Comparison of ENCODE assay signal across 10 cellular contexts in the genomic region with DNA sequence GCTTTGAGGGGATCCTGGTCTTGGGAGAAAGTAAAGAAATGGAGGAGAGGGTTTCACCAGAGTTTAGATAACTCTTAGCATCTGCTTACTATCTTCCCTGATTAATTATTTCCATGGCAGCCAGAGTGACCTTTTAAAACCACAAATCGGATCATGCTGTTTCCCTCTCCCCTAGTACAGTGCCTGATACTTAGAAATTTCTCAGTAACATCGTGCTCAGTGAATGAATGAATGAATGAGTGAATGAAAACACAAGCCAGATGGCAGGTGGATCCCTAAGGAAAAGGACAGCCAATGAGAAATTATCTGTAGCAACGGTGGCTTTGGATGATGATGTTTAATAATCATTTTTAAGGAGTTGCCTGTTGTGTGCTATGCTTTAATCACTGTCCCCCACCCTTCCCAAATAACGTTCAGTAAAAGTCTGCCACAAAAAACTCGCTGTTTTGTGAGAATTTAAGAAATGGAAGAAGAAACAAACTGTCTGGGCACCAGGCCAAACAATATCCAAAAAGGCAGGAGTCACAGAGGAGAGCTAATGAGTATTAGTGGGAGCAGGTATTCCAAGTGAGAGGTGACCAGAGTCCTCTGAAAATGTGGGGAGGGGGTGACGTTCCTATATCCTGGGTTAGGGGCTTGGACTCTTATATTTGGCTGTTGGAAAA. TPM values are rescaled to one million over a fixed set of nuclear protein-coding genes. Genes with fewer than 3 reads are reported as not detected.
DNase-seq lines count a peak whose midpoint lies in the region; ATAC-seq, FAIRE-seq and TF ChIP-seq lines count a peak whose summit lies in the region.
"Had no signal": no experiment of that assay in that cellular context is flagged by ENCODE, and none has a peak within 500 bp of the region (broad histone marks: within the 10 kb centered on the region; RNA-seq: fewer than 3 reads in every experiment).

No MANE protein-coding gene starts in this region.

- WGBS in heart right ventricle, 2 donors: 47 to 48% methylated on average over 6 of the region's 6 CpGs

- H3K9ac ChIP-seq in keratinocyte (ENCODE audit: control insufficient read depth, extremely low read depth, insufficient read depth, low read length): no peak overlapping the region

- H3K36me3 ChIP-seq in heart right ventricle (peaks cover 0 to 12% (median 0%) of the 10 kb centered on the region in 9 donors), keratinocyte (ENCODE audit: control insufficient read depth in 2 of 2, extremely low read depth in 1 of 2, insufficient read depth in 2 of 2, low read length in 2 of 2) (no peaks in the 10 kb centered on the region), upper lobe of right lung (no peaks in the 10 kb centered on the region)

- ATAC-seq in heart right ventricle: no peak
- ATAC-seq in left ventricle myocardium superior: no peak
- no peak for ATAC-seq in upper lobe of right lung
- ATAC-seq in HG02610 (IDR thresholded peaks at IDR 0.05; ENCODE audit: unreplicated experiment): no peak
- no peak for ATAC-seq in GM21526 (IDR thresholded peaks at IDR 0.05; ENCODE audit: low FRiP score, unreplicated experiment)

- H3K4me2 ChIP-seq in keratinocyte (ENCODE audit: control insufficient read depth, extremely low read depth, insufficient read depth, low read depth, low read length): peak overlapping the region; percentile 53

- no peak for DNase-seq in heart right ventricle
- DNase-seq in left ventricle myocardium superior: no peak
- no peak for DNase-seq in keratinocyte (ENCODE audit: low read depth, low spot score)
- no peak for DNase-seq in upper lobe of right lung
- no peak for DNase-seq in NCI-H2081 treated with DMSO at 0.1 percent for 48 hours (lab: John Stamatoyannopoulos, UW)

- no peak overlapping the region for H2AFZ ChIP-seq in keratinocyte (ENCODE audit: control insufficient read depth, low read length)

- no peak for FAIRE-seq in keratinocyte (lab: Jason Lieb, UNC)
- FAIRE-seq: G401.6, islet of Langerhans had no signal

- H4K20me1 ChIP-seq in keratinocyte (ENCODE audit: control insufficient read depth, extremely low read depth, insufficient read depth, low read length): no peaks in the 10 kb centered on the region

- H3K9me1 ChIP-seq in keratinocyte (ENCODE audit: control insufficient read depth, extremely low read depth, insufficient read depth, low read length): peaks cover 3% of the 10 kb centered on the region

- dilution Hi-C loops in keratinocyte (cut with MboI; ENCODE audit: extremely low pct_ligation_motif_present, low sequenced_read_pairs): no loop called here

- intact Hi-C loops in heart right ventricle (cut with DNase I) (no loop called here), left ventricle myocardium superior (cut with micrococcal nuclease) (no loop called here), upper lobe of right lung (cut with DNase I) (no loop called here)

- H3K79me2 ChIP-seq in keratinocyte (ENCODE audit: control insufficient read depth, insufficient read depth, low read length): peaks cover 33% of the 10 kb centered on the region

- TF ChIP-seq CTCF in heart right ventricle (IDR thresholded peaks at IDR 0.05): no peak
- TF ChIP-seq CTCF in WI38 (IDR thresholded peaks at IDR 0.05; ENCODE audit: low read depth, low read length): no peak
- no peak for TF ChIP-seq CTCF in keratinocyte (optimal IDR thresholded peaks at IDR 0.05 in 1 of 3, IDR thresholded peaks at IDR 0.05 in 1 of 3, conservative IDR thresholded peaks at IDR 0.05 in 1 of 3; ENCODE audit: extremely low read depth in 1 of 3, insufficient read depth in 2 of 3, low read length in 3 of 3)
- no peak for TF ChIP-seq CTCF in upper lobe of right lung (IDR thresholded peaks at IDR 0.05)

- peak overlapping the region in 1 of 10 donors; percentile 99 for H3K27ac ChIP-seq in heart right ventricle
- no peak overlapping the region for H3K27ac ChIP-seq in keratinocyte (ENCODE audit: control insufficient read depth, insufficient read depth, low read length)
- H3K27ac ChIP-seq in upper lobe of right lung: no peak overlapping the region

- peaks cover 0 to 38% (median 13%) of the 10 kb centered on the region in 9 donors for H3K4me1 ChIP-seq in heart right ventricle
- H3K4me1 ChIP-seq in keratinocyte (ENCODE audit: control insufficient read depth, extremely low read depth, insufficient read depth, low read length): peaks cover 8% of the 10 kb centered on the region
- peaks cover 9% of the 10 kb centered on the region for H3K4me1 ChIP-seq in upper lobe of right lung

- H3K4me3 ChIP-seq in heart right ventricle (peak overlapping the region in 6 of 10 donors; percentile 81 to 100 (median 96)), WI38 (ENCODE audit: low read depth, low read length) (peak overlapping the region; percentile 98; the same call in 1 of the 2 replicates), keratinocyte (ENCODE audit: control insufficient read depth in 2 of 3, extremely low read depth in 1 of 3, insufficient read depth in 2 of 3, low read depth in 1 of 3, low read length in 3 of 3) (peak overlapping the region in 1 of 3 experiments; percentile 41), upper lobe of right lung (peak overlapping the region; percentile 95)

- H3K9me3 ChIP-seq in heart right ventricle (no peaks in the 10 kb centered on the region), keratinocyte (ENCODE audit: control insufficient read depth, low read depth, low read length) (no peaks in the 10 kb centered on the region), upper lobe of right lung (no peaks in the 10 kb centered on the region)

- H3K27me3 ChIP-seq in heart right ventricle (no peaks in the 10 kb centered on the region), keratinocyte (ENCODE audit: control insufficient read depth, extremely low read depth, insufficient read depth, low read length) (no peaks in the 10 kb centered on the region), upper lobe of right lung (no peaks in the 10 kb centered on the region)

RNA-seq across cellular contexts. Expression of gene SMAP2, which starts 0.7 kb away (rescaled TPM):
- total RNA-seq in heart right ventricle (10 to 100 TPM in 9 of 10 donors, 1 to 10 TPM in 1; 9.4 to 29.8 (median 12.2) TPM), left ventricle myocardium superior (15.1 TPM), upper lobe of right lung (55.3 TPM)
- polyA plus RNA-seq in heart right ventricle (10 to 100 TPM; 12.2 to 16.5 TPM), keratinocyte (10.2 to 19.0 TPM (median 13.2 TPM) in 3 replicates)
- polyA plus RNA-seq in keratinocyte (2011; ENCODE audit: low read depth): 46.9 TPM
- polyA plus RNA-seq in keratinocyte (2011; cell fraction: cytosol; rRNA removed): 13.3 and 15.1 TPM in 2 replicates
- 15.1 and 16.6 TPM in 2 replicates for polyA plus RNA-seq in keratinocyte (2011; cell fraction: nucleus; rRNA removed)
- 15.6 and 19.3 TPM in 2 replicates for polyA plus RNA-seq in keratinocyte (2012; ENCODE audit: low replicate concordance)
- 17.1 to 20.4 TPM (median 19.9 TPM) in 3 replicates for polyA minus RNA-seq in keratinocyte
- 10.6 TPM for polyA minus RNA-seq in keratinocyte (2011; cell fraction: cytosol; rRNA and poly(A)+ RNA removed)
- polyA minus RNA-seq in keratinocyte (2011; cell fraction: nucleus; rRNA and poly(A)+ RNA removed): 7.2 and 10.9 TPM in 2 replicates

RNA-seq across cellular contexts. Expression of gene COL9A2, which starts 55.7 kb away (rescaled TPM):
- total RNA-seq in heart right ventricle: 1 to 10 TPM in 2 of 10 donors, under 1 TPM in 8; 0.20 to 1.2 (median 0.33) TPM
- 1 to 10 TPM in 1 of 2 donors, under 1 TPM in 1; 0.39 to 1.8 TPM for polyA plus RNA-seq in heart right ventricle
- total RNA-seq in left ventricle myocardium superior: 0.45 TPM
- polyA plus RNA-seq in keratinocyte: 1.2 to 3.0 TPM (median 1.6 TPM) in 3 replicates
- 0.26 TPM for polyA plus RNA-seq in keratinocyte (2011; ENCODE audit: low read depth)
- 1.3 and 1.7 TPM in 2 replicates for polyA plus RNA-seq in keratinocyte (2011; cell fraction: cytosol; rRNA removed)
- 1.4 and 1.5 TPM in 2 replicates for polyA plus RNA-seq in keratinocyte (2011; cell fraction: nucleus; rRNA removed)
- 0.21 and 3.9 TPM in 2 replicates for polyA plus RNA-seq in keratinocyte (2012; ENCODE audit: low replicate concordance)
- polyA minus RNA-seq in keratinocyte: 0.89 to 2.9 TPM (median 1.3 TPM) in 3 replicates
- polyA minus RNA-seq in keratinocyte (2011; cell fraction: cytosol; rRNA and poly(A)+ RNA removed): 2.3 TPM
- polyA minus RNA-seq in keratinocyte (2011; cell fraction: nucleus; rRNA and poly(A)+ RNA removed): 0.63 and 0.78 TPM in 2 replicates
- total RNA-seq in upper lobe of right lung: 3.8 TPM
